ENCODE assay signal across 11 cellular contexts in genomic region chr20:55800501-55800900, GRCh38.
"Had no signal": no experiment of that assay in that cellular context is flagged by ENCODE, and none has a peak within 500 bp of the region (broad histone marks: within the 10 kb centered on the region; RNA-seq: fewer than 3 reads in every experiment).

No MANE protein-coding gene starts in this region.

- DNase-seq: GM23248, GOT3, H7, H9, HCEC 1CT, HFFc6 had no signal

- H3K27ac ChIP-seq: GM23248 had no signal

- H3K9ac ChIP-seq: GM23248 had no signal

- H3K4me3 ChIP-seq: GM23248, GM23338, HAP-1 had no signal

- FAIRE-seq: H1, H54 had no signal

- H3K4me2 ChIP-seq: GM23338 had no signal

- H3K4me1 ChIP-seq: HAP-1 had no signal

- H3K36me3 ChIP-seq: HAP-1 had no signal

- ATAC-seq: GM23338, HCT116 had no signal

- H2AFZ ChIP-seq: GM23248, GM23338 had no signal
